8 cellular contexts compared by ENCODE assay signal in the genomic region with DNA sequence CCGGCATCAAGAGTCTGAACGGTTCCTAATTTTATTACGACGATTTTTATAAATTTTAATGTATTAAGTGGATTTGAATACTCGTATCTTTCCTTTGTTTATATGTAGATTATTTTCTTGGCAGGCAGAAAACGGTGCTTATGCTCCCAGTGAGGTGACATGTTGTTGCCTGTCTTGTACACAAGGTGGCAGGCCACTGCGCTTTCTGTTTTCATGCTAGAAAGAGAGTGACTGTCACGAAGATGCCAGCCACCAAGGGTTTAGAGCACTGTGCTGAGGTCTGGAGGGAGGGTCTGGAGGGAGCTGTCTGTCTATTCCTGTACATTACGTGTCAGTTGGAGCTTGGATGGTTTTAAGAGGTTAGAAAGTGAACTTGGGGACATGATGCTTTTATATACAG.
DNase-seq lines count a peak whose midpoint lies in the region; ATAC-seq and TF ChIP-seq lines count a peak whose summit lies in the region.

No MANE protein-coding gene starts in this region.

- no peak overlapping the region for H3K4me3 Mint-ChIP-seq in activated CD8-positive, alpha-beta T cell treated with anti-CD3 and anti-CD28 coated beads for 36 hours

- peak; percentile 51 for DNase-seq in NCI-H748 (lab: John Stamatoyannopoulos, UW; ENCODE audit: unreplicated experiment)
- no peak for DNase-seq in NCI-H748 treated with DMSO at 0.1 percent for 48 hours (lab: John Stamatoyannopoulos, UW)
- peak; percentile 29 to 63 for DNase-seq in HAP-1 (ENCODE audit: low spot score in 2 of 2)
- DNase-seq in NCI-H146 treated with DMSO at 0.1 percent for 48 hours (lab: John Stamatoyannopoulos, UW; ENCODE audit: unreplicated experiment): peak; percentile 1
- peak; percentile 52 for DNase-seq in activated CD8-positive, alpha-beta T cell treated with anti-CD3 and anti-CD28 coated beads for 36 hours
- DNase-seq in fibroblast of mammary gland (ENCODE audit: low read depth): no peak
- peak; percentile 11 for DNase-seq in putamen (ENCODE audit: low spot score)
- no peak for DNase-seq in NCI-H446 treated with DMSO at 0.1 percent for 48 hours (lab: John Stamatoyannopoulos, UW)

- no peak overlapping the region for H3K4me3 ChIP-seq in HAP-1
- no peak overlapping the region for H3K4me3 ChIP-seq in fibroblast of mammary gland (ENCODE audit: control insufficient read depth, low read depth, low read length)

- peaks cover 25% of the 10 kb centered on the region for H3K4me1 ChIP-seq in HAP-1

- H3K36me3 Mint-ChIP-seq in activated CD8-positive, alpha-beta T cell treated with anti-CD3 and anti-CD28 coated beads for 36 hours (ENCODE audit: low read depth): no peaks in the 10 kb centered on the region

- H3K36me3 ChIP-seq in HAP-1 (replicated peaks): no peaks in the 10 kb centered on the region

- ATAC-seq in activated CD8-positive, alpha-beta T cell treated with anti-CD3 and anti-CD28 coated beads for 36 hours: peak; percentile 69

- H3K27me3 ChIP-seq in HAP-1 (ENCODE audit: low read depth): no peaks in the 10 kb centered on the region

- H3K27me3 Mint-ChIP-seq in activated CD8-positive, alpha-beta T cell treated with anti-CD3 and anti-CD28 coated beads for 36 hours: peaks cover 9% of the 10 kb centered on the region

- intact Hi-C loops in activated CD8-positive, alpha-beta T cell treated with anti-CD3 and anti-CD28 coated beads for 36 hours (cut with micrococcal nuclease): loop anchor here (5.0 kb wide), 1 partner anchor 243 kb away; no protein-coding TSS in a partner anchor

- H3K9me3 ChIP-seq in HAP-1: peaks cover 2% of the 10 kb centered on the region; the same call in 1 of the 2 replicates

- TF ChIP-seq CTCF in activated CD8-positive, alpha-beta T cell treated with anti-CD3 and anti-CD28 coated beads for 36 hours (IDR thresholded peaks at IDR 0.05): peak; percentile 44
- peak; percentile 45 for TF ChIP-seq CTCF in fibroblast of mammary gland (conservative IDR thresholded peaks at IDR 0.05; ENCODE audit: control insufficient read depth, insufficient read depth, low read depth, low read length)

- POLR2A ChIA-PET in activated CD8-positive, alpha-beta T cell treated with anti-CD3 and anti-CD28 coated beads for 36 hours (lab: Charles Lee): no interaction called here

- no peaks in the 10 kb centered on the region for H3K9me3 Mint-ChIP-seq in activated CD8-positive, alpha-beta T cell treated with anti-CD3 and anti-CD28 coated beads for 36 hours

- H3K4me1 Mint-ChIP-seq in activated CD8-positive, alpha-beta T cell treated with anti-CD3 and anti-CD28 coated beads for 36 hours (ENCODE audit: low read depth): peaks cover 7% of the 10 kb centered on the region

- CTCF ChIA-PET in activated CD8-positive, alpha-beta T cell treated with anti-CD3 and anti-CD28 coated beads for 36 hours (lab: Charles Lee): interaction anchor here (1.0 kb wide), 2 partner anchors 16 to 20 kb away, joined by 3 read pairs; no protein-coding TSS in a partner anchor

- in situ Hi-C loops in HAP-1 (cut with MboI; ENCODE audit: low sequenced_read_pairs): no loop called here

- no peak overlapping the region for H3K27ac Mint-ChIP-seq in activated CD8-positive, alpha-beta T cell treated with anti-CD3 and anti-CD28 coated beads for 36 hours

Comparison
In these comparisons a context has a peak if more than half of its experiments do, and no peak if none do; other contexts are left out.
1. DNase-seq: peak in NCI-H748 (single experiment), HAP-1 (2 of 2), NCI-H146 treated with DMSO at 0.1 percent for 48 hours (single experiment), activated CD8-positive, alpha-beta T cell treated with anti-CD3 and anti-CD28 coated beads for 36 hours (single experiment) and putamen (single experiment); none in NCI-H748 treated with DMSO at 0.1 percent for 48 hours (single experiment), fibroblast of mammary gland (single experiment) and NCI-H446 treated with DMSO at 0.1 percent for 48 hours (single experiment).